Comparison of ENCODE assay signal across 12 cellular contexts in genomic region chr1:32472966-32473365, GRCh38. TPM values are rescaled to one million over a fixed set of nuclear protein-coding genes. Genes with fewer than 3 reads are reported as not detected.
"Had no signal": no experiment of that assay in that cellular context is flagged by ENCODE, and none has a peak within 500 bp of the region (broad histone marks: within the 10 kb centered on the region; RNA-seq: fewer than 3 reads in every experiment).

No MANE protein-coding gene starts in this region.

RNA-seq across cellular contexts. Expression of gene ZBTB8B, which starts 8.1 kb away (rescaled TPM):
- total RNA-seq: activated naive CD4-positive, alpha-beta T cell treated with anti-CD3 and anti-CD28 coated beads for 36 hours; activated naive CD4-positive, alpha-beta T cell treated with anti-CD3 and anti-CD28 coated beads, Interleukin-2, amount 50 U/mL, for 72 hours; activated naive CD8-positive, alpha-beta T cell treated with anti-CD3 and anti-CD28 coated beads for 36 hours; activated naive CD8-positive, alpha-beta T cell treated with anti-CD3 and anti-CD28 coated beads, Interleukin-2, amount 10 ng/mL, durations not matched to agents 7 days and 5 days; activated T-cell treated with anti-CD3 and anti-CD28 coated beads, Interleukin-2, amount 50 U/mL, for 4 hours; activated T-cell treated with anti-CD3 and anti-CD28 coated beads, Interleukin-2, amount 50 U/mL, for 72 hours; activated T-helper 1 cell treated with anti-CD3 and anti-CD28 coated beads, Interleukin-12 subunit alpha, Interleukin-12 subunit beta, Interleukin-2, Interleukin-4 antibody, amounts not matched to agents 30 ng/mL and 10 ng/mL and 1 ng/mL, durations not matched to agents 14 hours and 24 hours and 36 hours; activated T-helper 17 cell treated with anti-CD3 and anti-CD28 coated beads, Interleukin-2, amount 50 U/mL, for 72 hours; activated T-helper 2 cell treated with anti-CD3 and anti-CD28 coated beads, Interferon-gamma antibody, Interleukin-2, Interleukin-4, amounts not matched to agents 10 μg/mL and 5 μg/mL and 100 μg/mL, durations not matched to agents 14 hours and 24 hours and 36 hours; bronchial epithelial cell; cardiac septum had no signal
- polyA plus RNA-seq: aorta had no signal
